ENCODE assay signal across 8 cellular contexts in genomic region chr16:85220125-85220839, GRCh38.
DNase-seq lines count a peak whose midpoint lies in the region; ATAC-seq and TF ChIP-seq lines count a peak whose summit lies in the region.

No MANE protein-coding gene starts in this region.

- ATAC-seq in HG03521 (IDR thresholded peaks at IDR 0.05; ENCODE audit: unreplicated experiment): no peak

- CTCF ChIA-PET in AG04450 (lab: Charles Lee): no interaction called here

- in situ Hi-C loops in T47D (cut with HindIII; ENCODE audit: low pct_unique_long_range_greater_than_20kb, low sequenced_read_pairs): no loop called here

- no peak for TF ChIP-seq CTCF in AG04450 (IDR thresholded peaks at IDR 0.05; ENCODE audit: low read depth, low read length)

- H3K36me3 ChIP-seq in thymus (ENCODE audit: control insufficient read depth, insufficient read depth): no peaks in the 10 kb centered on the region

- DNase-seq in AG04450 (ENCODE audit: low read depth, low spot score) (peak; percentile 77), NCI-H2081 treated with DMSO at 0.1 percent for 48 hours (lab: John Stamatoyannopoulos, UW) (peak; percentile 85), T47D (ENCODE audit: low read depth in 1 of 2, low spot score in 1 of 2) (peak; percentile 72), kidney tubule cell (ENCODE audit: low spot score) (peak; percentile 45)
- no peak for DNase-seq in effector CD8-positive, alpha-beta T cell (lab: John Stamatoyannopoulos, UW)
- DNase-seq in activated CD4-positive, alpha-beta T cell treated with anti-CD3 and anti-CD28 coated beads, Interleukin-2, amount 50 U/mL, for 1 hour: no peak

- H3K4me1 ChIP-seq in thymus (ENCODE audit: control insufficient read depth, insufficient read depth, low read length): no peaks in the 10 kb centered on the region

- H3K27me3 ChIP-seq in AG04450 (ENCODE audit: control insufficient read depth, insufficient read depth, low read length): no peaks in the 10 kb centered on the region
- no peaks in the 10 kb centered on the region for H3K27me3 ChIP-seq in thymus (ENCODE audit: control insufficient read depth, insufficient read depth)

- H3K9me3 ChIP-seq in AG04450 (ENCODE audit: control insufficient read depth, insufficient read depth, low read length): peaks cover 3% of the 10 kb centered on the region; the same call in 1 of the 2 replicates
- H3K9me3 ChIP-seq in thymus (ENCODE audit: control insufficient read depth): no peaks in the 10 kb centered on the region

- H3K27ac ChIP-seq in AG04450 (ENCODE audit: low read depth, low read length) (peak overlapping the region; percentile 82), thymus (ENCODE audit: low read depth) (peak overlapping the region; percentile 5)

- H3K4me3 ChIP-seq in AG04450 (ENCODE audit: low read depth, low read length) (peak overlapping the region; percentile 45), thymus (ENCODE audit: low read length) (no peak overlapping the region)

- POLR2A ChIA-PET in AG04450 (lab: Yijun Ruan, JAX): interaction anchor here (1.0 to 1.4 kb wide), 6 partner anchors 8 to 46 kb away, joined by 3 to 6 read pairs (median 3); no protein-coding TSS in a partner anchor

- 84% methylated on average over 31 of the region's 31 CpGs for WGBS in thymus

Comparison
In these comparisons a context has a peak if more than half of its experiments do, and no peak if none do; other contexts are left out.
1. DNase-seq: peak in AG04450 (single experiment), NCI-H2081 treated with DMSO at 0.1 percent for 48 hours (single experiment), T47D (2 of 2) and kidney tubule cell (single experiment); none in effector CD8-positive, alpha-beta T cell (single experiment) and activated CD4-positive, alpha-beta T cell treated with anti-CD3 and anti-CD28 coated beads, Interleukin-2, amount 50 U/mL, for 1 hour (single experiment).